Comparison of ENCODE assay signal across 13 cellular contexts in genomic region chr13:106503730-106504129, GRCh38. TPM values are rescaled to one million over a fixed set of nuclear protein-coding genes. Genes with fewer than 3 reads are reported as not detected.
DNase-seq lines count a peak whose midpoint lies in the region; ATAC-seq, FAIRE-seq and TF ChIP-seq lines count a peak whose summit lies in the region.
"Had no signal": no experiment of that assay in that cellular context is flagged by ENCODE, and none has a peak within 500 bp of the region (broad histone marks: within the 10 kb centered on the region; RNA-seq: fewer than 3 reads in every experiment).

No MANE protein-coding gene starts in this region.

- H3K27ac Mint-ChIP-seq in mesothelial cell of epicardium: peak overlapping the region; percentile 86

- no TSS peak for BruUV-seq in mammary epithelial cell (replicated peaks; lab: Mats Ljungman, UMichigan)

- H3K27me3 ChIP-seq in RWPE2 (ENCODE audit: insufficient read depth, poor library complexity, severe bottlenecking) (no peaks in the 10 kb centered on the region), mammary epithelial cell (ENCODE audit: insufficient read depth, low read length) (no peaks in the 10 kb centered on the region), psoas muscle (ENCODE audit: insufficient read depth in 3 of 3, low read length in 2 of 3) (no peaks in the 10 kb centered on the region)

- H3K4me2 ChIP-seq in mammary epithelial cell (ENCODE audit: insufficient read depth, low read depth, low read length): no peak overlapping the region

- FAIRE-seq in frontal cortex (lab: Jason Lieb, UNC): no peak
- FAIRE-seq: GM18507 had no signal

- H3K27ac ChIP-seq in RWPE2 (ENCODE audit: poor library complexity, severe bottlenecking) (peak overlapping the region; percentile 20), mammary epithelial cell (ENCODE audit: insufficient read depth, low read depth, low read length) (peak overlapping the region; percentile 27), RWPE1 (no peak overlapping the region), psoas muscle (no peak overlapping the region)

- in situ Hi-C loops in mammary epithelial cell (cut with MboI; ENCODE audit: low sequenced_read_pairs in 2 of 2): no loop called here

- ATAC-seq in RWPE2 (ENCODE audit: low read depth) (no peak), psoas muscle (no peak)

- H3K36me3 ChIP-seq in RWPE2 (ENCODE audit: low read depth) (peaks cover 93% of the 10 kb centered on the region), mammary epithelial cell (ENCODE audit: insufficient read depth, low read length) (peaks cover 24% of the 10 kb centered on the region), psoas muscle (ENCODE audit: insufficient read depth in 1 of 2, low read depth in 1 of 2) (no peaks in the 10 kb centered on the region)

- no peak overlapping the region for H2AFZ ChIP-seq in mammary epithelial cell (ENCODE audit: low read depth, low read length)

- POLR2A ChIA-PET in RWPE1 (lab: Yijun Ruan, JAX; ENCODE audit: low non-redundant PET): no interaction called here

- no peak overlapping the region for H3K9ac ChIP-seq in mammary epithelial cell (ENCODE audit: insufficient read depth, low read length)

- H3K4me1 ChIP-seq in RWPE2 (ENCODE audit: insufficient read depth, poor library complexity, severe bottlenecking) (peaks cover 36% of the 10 kb centered on the region), mammary epithelial cell (ENCODE audit: insufficient read depth, low read length) (peaks cover 34% of the 10 kb centered on the region), psoas muscle (peaks cover 30% of the 10 kb centered on the region)

- H3K27me3 Mint-ChIP-seq in mesothelial cell of epicardium (ENCODE audit: low read depth): no peaks in the 10 kb centered on the region

- H3K36me3 Mint-ChIP-seq in mesothelial cell of epicardium: peaks cover 29% of the 10 kb centered on the region

- no peaks in the 10 kb centered on the region for H4K20me1 ChIP-seq in mammary epithelial cell (ENCODE audit: insufficient read depth, low read length)

- H3K79me2 ChIP-seq in mammary epithelial cell (ENCODE audit: insufficient read depth, low read length): peaks cover 94% of the 10 kb centered on the region

- H3K4me3 ChIP-seq in RWPE2 (ENCODE audit: severe bottlenecking): no peak overlapping the region
- H3K4me3 ChIP-seq in mammary epithelial cell (replicated peaks in 1 of 3; ENCODE audit: insufficient read depth in 1 of 3, low read depth in 2 of 3, low read length in 3 of 3): no peak overlapping the region
- no peak overlapping the region for H3K4me3 ChIP-seq in psoas muscle

- no peak for DNase-seq in RWPE2 (ENCODE audit: low spot score)
- DNase-seq in mammary epithelial cell: no peak
- DNase-seq in mesothelial cell of epicardium (ENCODE audit: low spot score in 2 of 2, unreplicated experiment in 2 of 2): no peak
- DNase-seq in superior temporal gyrus (ENCODE audit: extremely low spot score): peak; percentile 26
- DNase-seq in RWPE1 (ENCODE audit: low spot score): no peak
- no peak for DNase-seq in psoas muscle
- DNase-seq in frontal cortex (ENCODE audit: low spot score in 2 of 2): no peak
- DNase-seq: DMS153, H9, Kasumi-1, NCI-H2029 treated with DMSO at 0.1 percent for 48 hours, NCI-H510A treated with DMSO at 0.1 percent for 48 hours had no signal

- CTCF ChIA-PET in mammary epithelial cell (lab: Charles Lee; ENCODE audit: low non-redundant PET): no interaction called here
- CTCF ChIA-PET in RWPE1 (lab: Yijun Ruan, JAX): no interaction called here

- H3K4me1 Mint-ChIP-seq in mesothelial cell of epicardium: peaks cover 76% of the 10 kb centered on the region

- H3K4me3 Mint-ChIP-seq in mesothelial cell of epicardium: no peak overlapping the region
- H3K4me3 Mint-ChIP-seq: H9 had no signal

- H3K9me3 ChIP-seq in RWPE2 (ENCODE audit: severe bottlenecking): no peaks in the 10 kb centered on the region
- no peaks in the 10 kb centered on the region for H3K9me3 ChIP-seq in mammary epithelial cell (replicated peaks; ENCODE audit: insufficient read depth, low read length)
- H3K9me3 ChIP-seq in psoas muscle: no peaks in the 10 kb centered on the region

- TF ChIP-seq CTCF in RWPE2 (IDR thresholded peaks at IDR 0.05; ENCODE audit: poor library complexity, severe bottlenecking): no peak
- TF ChIP-seq CTCF in mammary epithelial cell (conservative IDR thresholded peaks at IDR 0.05 in 1 of 2, IDR thresholded peaks at IDR 0.05 in 1 of 2; ENCODE audit: extremely low read depth in 1 of 2, insufficient read depth in 1 of 2, low read depth in 1 of 2, low read length in 2 of 2): no peak
- TF ChIP-seq CTCF in mesothelial cell of epicardium (IDR thresholded peaks at IDR 0.05; ENCODE audit: unreplicated experiment): no peak
- TF ChIP-seq CTCF in RWPE1 (conservative IDR thresholded peaks at IDR 0.05; ENCODE audit: low read depth): no peak
- TF ChIP-seq CTCF in psoas muscle (IDR thresholded peaks at IDR 0.05): no peak

- dilution Hi-C loops in mammary epithelial cell (cut with HindIII; ENCODE audit: low sequenced_read_pairs): no loop called here

- no peaks in the 10 kb centered on the region for H3K9me3 Mint-ChIP-seq in mesothelial cell of epicardium
- H3K9me3 Mint-ChIP-seq: H9 had no signal

- intact Hi-C loops in mammary epithelial cell (cut with micrococcal nuclease): loop anchor here (10.0 kb wide), 1 partner anchor 349 kb away; no protein-coding TSS in a partner anchor
- intact Hi-C loops in psoas muscle (cut with DNase I): no loop called here

- WGBS in mammary epithelial cell (ENCODE audit: low coverage, missing lambda C conversion rate): 94% methylated on average over 1 of the region's 1 CpG
- WGBS in psoas muscle, 3 donors: 65 to 73% (median 69%) methylated on average over 1 of the region's 1 CpG

RNA-seq across cellular contexts. Expression of gene EFNB2, which starts 31.7 kb away (rescaled TPM):
- total RNA-seq in mammary epithelial cell (10 to 100 TPM; 37.1 to 51.8 TPM), mesothelial cell of epicardium (197 to 211 TPM (median 202 TPM) in 3 replicates), psoas muscle (10 to 100 TPM in 1 of 4 donors, 1 to 10 TPM in 3; 6.6 to 10.8 (median 9.4) TPM), frontal cortex (73.4 TPM)
- polyA plus RNA-seq in mammary epithelial cell (32.5 TPM), psoas muscle (1 to 10 TPM; 5.8 to 9.2 (median 6.7) TPM)
- 50.8 TPM for polyA minus RNA-seq in mammary epithelial cell

Comparison
In these comparisons a context has a peak if more than half of its experiments do, and no peak if none do; other contexts are left out.
1. H3K27ac ChIP-seq: peak in RWPE2 (single experiment) and mammary epithelial cell (single experiment); none in RWPE1 (single experiment) and psoas muscle (single experiment).